21 cellular contexts compared by ENCODE assay signal in the genomic region with DNA sequence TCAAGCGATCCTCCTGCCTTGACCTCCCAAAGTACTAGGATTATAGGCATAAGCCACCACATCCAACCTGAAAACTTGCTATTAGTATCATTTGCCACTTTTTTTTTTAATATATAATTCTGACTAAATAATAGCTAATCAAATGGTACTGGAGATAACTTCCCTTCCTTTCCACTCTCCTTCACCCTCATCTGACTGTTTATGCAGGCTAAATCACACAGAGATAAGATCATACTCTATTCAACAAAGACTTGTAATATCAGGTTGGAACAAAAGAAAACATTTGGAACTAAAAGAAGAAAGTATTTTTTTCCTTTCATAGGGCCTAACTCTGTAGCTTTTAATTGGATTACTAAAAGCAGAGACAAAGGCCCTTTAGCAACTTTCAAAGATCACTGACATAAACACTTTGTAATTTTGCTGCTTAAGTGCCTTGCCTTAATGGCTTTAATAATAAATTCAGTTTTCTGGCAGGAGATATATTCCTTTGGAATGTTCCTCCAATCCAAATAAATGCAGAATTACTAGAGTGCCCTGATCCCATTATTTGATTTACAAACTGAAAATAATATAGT.
DNase-seq lines count a peak whose midpoint lies in the region; ATAC-seq, FAIRE-seq and TF ChIP-seq lines count a peak whose summit lies in the region.
"Had no signal": no experiment of that assay in that cellular context is flagged by ENCODE, and none has a peak within 500 bp of the region (broad histone marks: within the 10 kb centered on the region; RNA-seq: fewer than 3 reads in every experiment).

No MANE protein-coding gene starts in this region.

- peaks cover 38% of the 10 kb centered on the region for H3K4me1 ChIP-seq in A549
- H3K4me1 ChIP-seq in RWPE2 (ENCODE audit: insufficient read depth, poor library complexity, severe bottlenecking): peaks cover 47% of the 10 kb centered on the region
- H3K4me1 ChIP-seq in heart left ventricle: no peaks in the 10 kb centered on the region
- no peaks in the 10 kb centered on the region for H3K4me1 ChIP-seq in upper lobe of left lung
- H3K4me1 ChIP-seq: BLaER1 treated with 17β-estradiol and CSF1 and Interleukin-3, amounts not matched to agents 10 nM and 100 nM had no signal

- no peaks in the 10 kb centered on the region for H3K27me3 Mint-ChIP-seq in HFFc6 (ENCODE audit: insufficient read depth)
- H3K27me3 Mint-ChIP-seq: CD4-positive, alpha-beta T cell had no signal

- H3K36me3 Mint-ChIP-seq in HFFc6 (ENCODE audit: low read depth): peaks cover 16% of the 10 kb centered on the region

- H3K9me3 Mint-ChIP-seq in HFFc6: peaks cover 16% of the 10 kb centered on the region

- POLR2A ChIA-PET in A549 (lab: Yijun Ruan, JAX): no interaction called here

- peak overlapping the region; percentile 62; the same call in 1 of the 2 replicates for H3K27ac Mint-ChIP-seq in HFFc6
- H3K27ac Mint-ChIP-seq: CD4-positive, alpha-beta T cell had no signal

- TF ChIP-seq POLR2A in A549 (IDR thresholded peaks at IDR 0.05; ENCODE audit: low read length) (no peak), heart left ventricle (IDR thresholded peaks at IDR 0.05) (no peak), upper lobe of left lung (IDR thresholded peaks at IDR 0.05) (no peak)

- TF ChIP-seq CTCF in A549 (IDR thresholded peaks at IDR 0.05) (no peak), HFFc6 (IDR thresholded peaks at IDR 0.05) (no peak), RWPE2 (IDR thresholded peaks at IDR 0.05; ENCODE audit: poor library complexity, severe bottlenecking) (no peak), fibroblast of villous mesenchyme (IDR thresholded peaks at IDR 0.05; ENCODE audit: insufficient read depth, low read depth, low read length) (no peak), heart left ventricle (IDR thresholded peaks at IDR 0.05) (no peak), upper lobe of left lung (IDR thresholded peaks at IDR 0.05) (no peak)

- H3K27me3 ChIP-seq in RWPE2 (ENCODE audit: insufficient read depth, poor library complexity, severe bottlenecking) (no peaks in the 10 kb centered on the region), heart left ventricle (no peaks in the 10 kb centered on the region), upper lobe of left lung (no peaks in the 10 kb centered on the region)
- H3K27me3 ChIP-seq: BLaER1 treated with 17β-estradiol and CSF1 and Interleukin-3, amounts not matched to agents 10 nM and 100 nM had no signal

- H3K36me3 ChIP-seq in RWPE2 (ENCODE audit: low read depth) (no peaks in the 10 kb centered on the region), heart left ventricle (no peaks in the 10 kb centered on the region), upper lobe of left lung (no peaks in the 10 kb centered on the region)
- H3K36me3 ChIP-seq: BLaER1 treated with 17β-estradiol and CSF1 and Interleukin-3, amounts not matched to agents 10 nM and 100 nM had no signal

- H3K27ac ChIP-seq in A549 (peak overlapping the region; percentile 68 to 69), RWPE2 (ENCODE audit: poor library complexity, severe bottlenecking) (peak overlapping the region; percentile 97), heart left ventricle (no peak overlapping the region), upper lobe of left lung (no peak overlapping the region)
- H3K27ac ChIP-seq: BLaER1 treated with 17β-estradiol and CSF1 and Interleukin-3, amounts not matched to agents 10 nM and 100 nM; GM23248; HL-60 had no signal

- no peak for TF ChIP-seq RAD21 in A549 (conservative IDR thresholded peaks at IDR 0.05 in 1 of 2, IDR thresholded peaks at IDR 0.05 in 1 of 2)

- no peak for DNase-seq in A549 (ENCODE audit: low read depth in 1 of 2, low spot score in 1 of 2)
- DNase-seq in HFFc6: no peak
- no peak for DNase-seq in RWPE2 (ENCODE audit: low spot score)
- DNase-seq in fibroblast of villous mesenchyme (ENCODE audit: low read depth): peak; percentile 35
- DNase-seq in NCI-H1417 treated with DMSO at 0.1 percent for 48 hours (lab: John Stamatoyannopoulos, UW): no peak
- no peak for DNase-seq in heart left ventricle
- DNase-seq in upper lobe of left lung: no peak
- DNase-seq in activated naive CD4-positive, alpha-beta T cell (lab: John Stamatoyannopoulos, UW): no peak
- DNase-seq: AML-193; CD4-positive, alpha-beta T cell; H7; NCI-H1092 treated with DMSO at 0.1 percent for 48 hours; NCI-H1436 treated with DMSO at 0.1 percent for 48 hours; NCI-H187 treated with DMSO at 0.1 percent for 48 hours; NCI-H524 treated with DMSO at 0.1 percent for 48 hours; NCI-H774; RPMI8226; SHP77 had no signal

- ATAC-seq in A549 (no peak), RWPE2 (ENCODE audit: low read depth) (no peak), heart left ventricle (no peak), upper lobe of left lung (ENCODE audit: low FRiP score in 2 of 2) (no peak)

- H3K9me3 ChIP-seq in A549 (no peaks in the 10 kb centered on the region), RWPE2 (ENCODE audit: severe bottlenecking) (no peaks in the 10 kb centered on the region), heart left ventricle (peaks cover 0 to 19% (median 2%) of the 10 kb centered on the region in 12 donors), upper lobe of left lung (peaks cover 0 to 4% (median 0%) of the 10 kb centered on the region in 4 donors)

- FAIRE-seq in A549 (lab: Jason Lieb, UNC): no peak

- no peak for TF ChIP-seq EP300 in A549 (IDR thresholded peaks at IDR 0.05)
- TF ChIP-seq EP300 in upper lobe of left lung (IDR thresholded peaks at IDR 0.05): no peak

- H3K4me2 ChIP-seq in A549: peak overlapping the region; percentile 43
- H3K4me2 ChIP-seq: BLaER1 treated with 17β-estradiol and CSF1 and Interleukin-3, amounts not matched to agents 10 nM and 100 nM had no signal

- CTCF ChIA-PET in A549 (lab: Yijun Ruan, JAX): no interaction called here

- H3K4me1 Mint-ChIP-seq in HFFc6 (ENCODE audit: low read depth): peaks cover 58% of the 10 kb centered on the region

- H3K4me3 Mint-ChIP-seq in HFFc6: peak overlapping the region; percentile 50
- H3K4me3 Mint-ChIP-seq: CD4-positive, alpha-beta T cell had no signal

- no peak overlapping the region for H3K4me3 ChIP-seq in A549
- H3K4me3 ChIP-seq in RWPE2 (ENCODE audit: severe bottlenecking): no peak overlapping the region
- H3K4me3 ChIP-seq in fibroblast of villous mesenchyme (ENCODE audit: low read depth, low read length): no peak overlapping the region
- H3K4me3 ChIP-seq in heart left ventricle: no peak overlapping the region
- no peak overlapping the region for H3K4me3 ChIP-seq in upper lobe of left lung
- H3K4me3 ChIP-seq: BLaER1 treated with 17β-estradiol and CSF1 and Interleukin-3, amounts not matched to agents 10 nM and 100 nM; GM23248 had no signal

- 89% methylated on average over 1 of the region's 1 CpG for WGBS in A549 (ENCODE audit: missing lambda C conversion rate)
- 46 to 98% (median 89%) methylated on average over 1 of the region's 1 CpG for WGBS in heart left ventricle, 4 donors
- WGBS in upper lobe of left lung, 2 donors: 43 to 58% methylated on average over 1 of the region's 1 CpG

- intact Hi-C loops in heart left ventricle (cut with DNase I): no loop called here

TF ChIP-seq in A549, 52 proteins besides CTCF, POLR2A, EP300 and RAD21:
- TF ChIP-seq RARB (CRISPR knock-in tag; IDR thresholded peaks at IDR 0.05): no peak

Comparison
In these comparisons a context has a peak if more than half of its experiments do, and no peak if none do; other contexts are left out.
1. H3K27ac ChIP-seq: peak in A549 (2 of 2) and RWPE2 (single experiment); none in heart left ventricle (0 of 12) and upper lobe of left lung (0 of 4).